Comparison of ENCODE assay signal across 24 cellular contexts in genomic region chr10:12355384-12355783, GRCh38. TPM values are rescaled to one million over a fixed set of nuclear protein-coding genes. Genes with fewer than 3 reads are reported as not detected.
DNase-seq lines count a peak whose midpoint lies in the region; ATAC-seq, FAIRE-seq and TF ChIP-seq lines count a peak whose summit lies in the region.
"Had no signal": no experiment of that assay in that cellular context is flagged by ENCODE, and none has a peak within 500 bp of the region (broad histone marks: within the 10 kb centered on the region; RNA-seq: fewer than 3 reads in every experiment).

No MANE protein-coding gene starts in this region.

- no peak for TF ChIP-seq POLR2A in GM12891 (IDR thresholded peaks at IDR 0.05; ENCODE audit: low read depth, low read length)

- H3K4me1 Mint-ChIP-seq in activated T-cell treated with anti-CD3 and anti-CD28 coated beads, Interleukin-2, amount 50 U/mL, for 72 hours (ENCODE audit: low read depth), result peaks cover 71% of the 10 kb centered on the region
- H3K4me1 Mint-ChIP-seq in IgD-negative memory B cell, result peaks cover 57 to 73% (median 71%) of the 10 kb centered on the region in 3 donors
- peaks cover 64% of the 10 kb centered on the region for H3K4me1 Mint-ChIP-seq in memory B cell

- no peak for TF ChIP-seq CTCF in GM10266 (IDR thresholded peaks at IDR 0.05; ENCODE audit: control insufficient read depth, insufficient read depth, low read depth, missing control alignments)

- H3K27me3 Mint-ChIP-seq in activated T-cell treated with anti-CD3 and anti-CD28 coated beads, Interleukin-2, amount 50 U/mL, for 72 hours (ENCODE audit: low read depth), result peaks cover 6% of the 10 kb centered on the region
- H3K27me3 Mint-ChIP-seq in IgD-negative memory B cell (peaks cover 1% of the 10 kb centered on the region), memory B cell (no peaks in the 10 kb centered on the region)

- H3K9me3 Mint-ChIP-seq in activated T-cell treated with anti-CD3 and anti-CD28 coated beads, Interleukin-2, amount 50 U/mL, for 72 hours, result no peaks in the 10 kb centered on the region
- H3K9me3 Mint-ChIP-seq in IgD-negative memory B cell, result no peaks in the 10 kb centered on the region
- H3K9me3 Mint-ChIP-seq in memory B cell, result no peaks in the 10 kb centered on the region
- H3K9me3 Mint-ChIP-seq: H9, HFFc6 had no signal

- no peak for FAIRE-seq in GM12891 (lab: Jason Lieb, UNC)
- FAIRE-seq: D721Med, RCC 7860 had no signal

- H3K36me3 Mint-ChIP-seq in activated T-cell treated with anti-CD3 and anti-CD28 coated beads, Interleukin-2, amount 50 U/mL, for 72 hours (ENCODE audit: insufficient read depth in 2 of 2), result peaks cover 4 to 6% of the 10 kb centered on the region in 2 donors
- peaks cover 1% of the 10 kb centered on the region for H3K36me3 Mint-ChIP-seq in IgD-negative memory B cell
- H3K36me3 Mint-ChIP-seq in memory B cell, result peaks cover 14% of the 10 kb centered on the region

- no peak for ATAC-seq in activated T-cell treated with anti-CD3 and anti-CD28 coated beads, Interleukin-2, amount 50 U/mL, for 72 hours (replicated peaks in 1 of 2)
- ATAC-seq in memory B cell (ENCODE audit: low read depth) (no peak), GM19023 (IDR thresholded peaks at IDR 0.05; ENCODE audit: unreplicated experiment) (no peak)

- H3K27ac Mint-ChIP-seq in activated T-cell treated with anti-CD3 and anti-CD28 coated beads, Interleukin-2, amount 50 U/mL, for 72 hours, result peak overlapping the region; percentile 0
- H3K27ac Mint-ChIP-seq in IgD-negative memory B cell (peak overlapping the region; percentile 55 to 84 (median 76)), memory B cell (peak overlapping the region; percentile 73)
- H3K27ac Mint-ChIP-seq: H9, HFFc6 had no signal

- DNase-seq in activated T-cell treated with anti-CD3 and anti-CD28 coated beads, Interleukin-2, amount 50 U/mL, for 72 hours, result no peak
- no peak for DNase-seq in activated T-cell treated with anti-CD3 and anti-CD28 coated beads, Interleukin-2, amount 50 U/mL, for 48 hours
- DNase-seq in GM10266 (ENCODE audit: extremely low spot score) (peak; percentile 54), memory B cell (ENCODE audit: low spot score in 2 of 2) (no peak), GM12891 (ENCODE audit: insufficient read length, low spot score) (no peak), dermis blood vessel endothelial cell (no peak)
- DNase-seq: ACHN, DMS53, EL, GF-D8, H9, HFFc6, IMR-90, Karpas-422, MV-4-11, NCI-H1694 treated with DMSO at 0.1 percent for 48 hours, NCI-H446, NCI-H526 treated with DMSO at 0.1 percent for 48 hours, OCI-M1, SJCRH30 had no signal

- H3K4me3 Mint-ChIP-seq in activated T-cell treated with anti-CD3 and anti-CD28 coated beads, Interleukin-2, amount 50 U/mL, for 72 hours, result no peak overlapping the region
- peak overlapping the region in 3 of 4 donors; percentile 60 to 89 (median 84) for H3K4me3 Mint-ChIP-seq in IgD-negative memory B cell
- peak overlapping the region; percentile 58 for H3K4me3 Mint-ChIP-seq in memory B cell
- H3K4me3 Mint-ChIP-seq: H9, HFFc6 had no signal

TF ChIP-seq in GM12891, 5 proteins besides CTCF, POLR2A, EP300 and RAD21:
- TF ChIP-seq TAF1 (IDR thresholded peaks at IDR 0.05; ENCODE audit: low read depth, low read length) (no peak), POU2F2 (IDR thresholded peaks at IDR 0.05; ENCODE audit: low read depth, low read length) (no peak), SPI1 (IDR thresholded peaks at IDR 0.05; ENCODE audit: low read depth, low read length) (no peak), PAX5 (IDR thresholded peaks at IDR 0.05; ENCODE audit: insufficient read depth, low read length, severe bottlenecking) (no peak), POLR2AphosphoS5 (IDR thresholded peaks at IDR 0.05; ENCODE audit: low read depth, low read length) (no peak)

RNA-seq across cellular contexts. Expression of gene CAMK1D, which starts 6.0 kb away (rescaled TPM):
- 10 to 100 TPM; 19.9 to 25.3 TPM for total RNA-seq in activated T-cell treated with anti-CD3 and anti-CD28 coated beads, Interleukin-2, amount 50 U/mL, for 72 hours
- polyA plus RNA-seq in IgD-negative memory B cell, result 41.4 TPM
- 17.6 TPM for polyA plus RNA-seq in GM12891 (2012; ENCODE audit: low read depth, missing spikeins)
- 0.85 and 3.2 TPM in 2 replicates for total RNA-seq in dermis blood vessel endothelial cell

Comparison
In these comparisons a context has a peak if more than half of its experiments do, and no peak if none do; other contexts are left out.
1. H3K27ac Mint-ChIP-seq: peak in every context shown above with its lines; median percentile 76 in IgD-negative memory B cell; 73 in memory B cell; 0 in activated T-cell treated with anti-CD3 and anti-CD28 coated beads, Interleukin-2, amount 50 U/mL, for 72 hours.
2. H3K4me3 Mint-ChIP-seq: peak in IgD-negative memory B cell (3 of 4) and memory B cell (single experiment); none in activated T-cell treated with anti-CD3 and anti-CD28 coated beads, Interleukin-2, amount 50 U/mL, for 72 hours (0 of 2).